Comparison of ENCODE assay signal across 29 cellular contexts in the genomic region with DNA sequence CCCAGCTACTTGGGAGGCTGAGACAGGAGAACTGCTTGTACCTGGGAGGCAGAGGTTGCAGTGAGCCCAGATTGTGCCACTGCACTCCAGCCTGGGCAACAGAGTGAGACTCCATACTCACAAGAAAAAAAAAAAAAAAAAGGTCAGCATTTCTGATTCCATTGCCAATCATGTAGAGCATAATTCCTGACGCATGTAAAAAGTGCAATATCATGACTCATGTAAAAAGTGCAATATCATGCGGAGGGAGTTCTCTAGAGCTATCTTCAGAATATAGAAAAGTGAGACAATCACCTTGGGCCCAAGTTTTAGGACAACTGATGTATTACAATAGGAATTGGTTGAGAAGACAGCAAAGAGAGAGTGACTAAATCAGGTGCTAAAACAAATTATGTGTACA.
"Had no signal": no experiment of that assay in that cellular context is flagged by ENCODE, and none has a peak within 500 bp of the region (broad histone marks: within the 10 kb centered on the region; RNA-seq: fewer than 3 reads in every experiment).

No MANE protein-coding gene starts in this region.

- FAIRE-seq: kidney had no signal

- H3K9me3 ChIP-seq: colonic mucosa, esophagus squamous epithelium, gastrocnemius medialis, mucosa of descending colon, suprapubic skin, vagina had no signal

- H3K4me3 Mint-ChIP-seq: dendritic cell treated with granulocyte-macrophage colony-stimulating factor and Interleukin-4, amounts not matched to agents 40 ng/mL and 50 ng/mL, for 4 days; memory B cell; mesothelial cell of epicardium; naive B cell; natural killer cell treated with Interleukin-12 subunit alpha and Interleukin-12 subunit beta and Interleukin-15 and Interleukin-18, amount 100 ng/mL, for 72 hours; neural crest cell; stimulated activated naive CD8-positive, alpha-beta T cell treated with anti-CD3 and anti-CD28 coated beads, Interleukin-15, amount 100 ng/mL, for 72 hours had no signal

- H3K27me3 ChIP-seq: colonic mucosa, esophagus squamous epithelium, gastrocnemius medialis, suprapubic skin, vagina had no signal

- H3K9me3 Mint-ChIP-seq: dendritic cell treated with granulocyte-macrophage colony-stimulating factor and Interleukin-4, amounts not matched to agents 40 ng/mL and 50 ng/mL, for 4 days; memory B cell; mesothelial cell of epicardium; naive B cell; natural killer cell treated with Interleukin-12 subunit alpha and Interleukin-12 subunit beta and Interleukin-15 and Interleukin-18, amount 100 ng/mL, for 72 hours; neural crest cell; stimulated activated naive CD8-positive, alpha-beta T cell treated with anti-CD3 and anti-CD28 coated beads, Interleukin-15, amount 100 ng/mL, for 72 hours had no signal

- H3K9ac ChIP-seq: parathyroid adenoma had no signal

- ATAC-seq: gastrocnemius medialis; left lobe of liver; mucosa of descending colon; natural killer cell treated with Interleukin-12 subunit alpha and Interleukin-12 subunit beta and Interleukin-15 and Interleukin-18, amount 100 ng/mL, for 72 hours; sciatic nerve; stimulated activated naive CD8-positive, alpha-beta T cell treated with anti-CD3 and anti-CD28 coated beads, Interleukin-15, amount 100 ng/mL, for 72 hours had no signal

- H3K4me2 ChIP-seq: smooth muscle cell had no signal

- H3K36me3 Mint-ChIP-seq: memory B cell; naive B cell; natural killer cell treated with Interleukin-12 subunit alpha and Interleukin-12 subunit beta and Interleukin-15 and Interleukin-18, amount 100 ng/mL, for 72 hours had no signal

- H3K79me2 ChIP-seq: parathyroid adenoma had no signal

- DNase-seq: colonic mucosa; effector memory CD4-positive, alpha-beta T cell; erythroblast; esophagus squamous epithelium; gastrocnemius medialis; head of caudate nucleus; kidney; mucosa of descending colon; naive B cell; stimulated activated CD4-positive, alpha-beta T cell treated with anti-CD3 and anti-CD28 coated beads, Interleukin-12 subunit alpha, Interleukin-12 subunit beta, amount 100 ng/mL, for 4 hours; stimulated activated CD4-positive, alpha-beta T cell treated with anti-CD3 and anti-CD28 coated beads, Interleukin-1b, Interleukin-23, amount 100 ng/mL, for 48 hours; stimulated activated CD4-positive, alpha-beta T cell treated with anti-CD3 and anti-CD28 coated beads, Interleukin-4, amount 100 ng/mL, for 1 hour; stimulated activated CD8-positive, alpha-beta memory T cell treated with anti-CD3 and anti-CD28 coated beads, Interleukin-4, amount 100 ng/mL, for 48 hours; stimulated activated naive CD4-positive, alpha-beta T cell; stimulated activated naive CD8-positive, alpha-beta T cell treated with anti-CD3 and anti-CD28 coated beads, Interleukin-15, amount 100 ng/mL, for 72 hours; trophoblast cell had no signal

- H3K27me3 Mint-ChIP-seq: dendritic cell treated with granulocyte-macrophage colony-stimulating factor and Interleukin-4, amounts not matched to agents 40 ng/mL and 50 ng/mL, for 4 days; memory B cell; naive B cell; natural killer cell treated with Interleukin-12 subunit alpha and Interleukin-12 subunit beta and Interleukin-15 and Interleukin-18, amount 100 ng/mL, for 72 hours; progenitor cell of endocrine pancreas; stimulated activated naive CD8-positive, alpha-beta T cell treated with anti-CD3 and anti-CD28 coated beads, Interleukin-15, amount 100 ng/mL, for 72 hours had no signal

- H3K4me1 ChIP-seq: colonic mucosa, gastrocnemius medialis, parathyroid adenoma, vagina had no signal

- H3K4me1 Mint-ChIP-seq: memory B cell; naive B cell; stimulated activated naive CD8-positive, alpha-beta T cell treated with anti-CD3 and anti-CD28 coated beads, Interleukin-15, amount 100 ng/mL, for 72 hours had no signal

- H3K27ac Mint-ChIP-seq: dendritic cell treated with granulocyte-macrophage colony-stimulating factor and Interleukin-4, amounts not matched to agents 40 ng/mL and 50 ng/mL, for 4 days; memory B cell; mesothelial cell of epicardium; natural killer cell treated with Interleukin-12 subunit alpha and Interleukin-12 subunit beta and Interleukin-15 and Interleukin-18, amount 100 ng/mL, for 72 hours; progenitor cell of endocrine pancreas; stimulated activated naive CD8-positive, alpha-beta T cell treated with anti-CD3 and anti-CD28 coated beads, Interleukin-15, amount 100 ng/mL, for 72 hours had no signal

- H3K27ac ChIP-seq: colonic mucosa, esophagus squamous epithelium, gastrocnemius medialis, parathyroid adenoma, suprapubic skin, vagina had no signal

- H2AFZ ChIP-seq: parathyroid adenoma had no signal

- H3K36me3 ChIP-seq: colonic mucosa, esophagus squamous epithelium, gastrocnemius medialis, suprapubic skin, vagina had no signal

- H3K4me3 ChIP-seq: colonic mucosa, esophagus squamous epithelium, gastrocnemius medialis, lung, mucosa of descending colon, smooth muscle cell, suprapubic skin, vagina had no signal
